ENCODE assay signal across 8 cellular contexts in genomic region chr12:6493580-6494350, GRCh38. TPM values are rescaled to one million over a fixed set of nuclear protein-coding genes. Genes with fewer than 3 reads are reported as not detected.
DNase-seq lines count a peak whose midpoint lies in the region; ATAC-seq and TF ChIP-seq lines count a peak whose summit lies in the region.

A gene with protein sequence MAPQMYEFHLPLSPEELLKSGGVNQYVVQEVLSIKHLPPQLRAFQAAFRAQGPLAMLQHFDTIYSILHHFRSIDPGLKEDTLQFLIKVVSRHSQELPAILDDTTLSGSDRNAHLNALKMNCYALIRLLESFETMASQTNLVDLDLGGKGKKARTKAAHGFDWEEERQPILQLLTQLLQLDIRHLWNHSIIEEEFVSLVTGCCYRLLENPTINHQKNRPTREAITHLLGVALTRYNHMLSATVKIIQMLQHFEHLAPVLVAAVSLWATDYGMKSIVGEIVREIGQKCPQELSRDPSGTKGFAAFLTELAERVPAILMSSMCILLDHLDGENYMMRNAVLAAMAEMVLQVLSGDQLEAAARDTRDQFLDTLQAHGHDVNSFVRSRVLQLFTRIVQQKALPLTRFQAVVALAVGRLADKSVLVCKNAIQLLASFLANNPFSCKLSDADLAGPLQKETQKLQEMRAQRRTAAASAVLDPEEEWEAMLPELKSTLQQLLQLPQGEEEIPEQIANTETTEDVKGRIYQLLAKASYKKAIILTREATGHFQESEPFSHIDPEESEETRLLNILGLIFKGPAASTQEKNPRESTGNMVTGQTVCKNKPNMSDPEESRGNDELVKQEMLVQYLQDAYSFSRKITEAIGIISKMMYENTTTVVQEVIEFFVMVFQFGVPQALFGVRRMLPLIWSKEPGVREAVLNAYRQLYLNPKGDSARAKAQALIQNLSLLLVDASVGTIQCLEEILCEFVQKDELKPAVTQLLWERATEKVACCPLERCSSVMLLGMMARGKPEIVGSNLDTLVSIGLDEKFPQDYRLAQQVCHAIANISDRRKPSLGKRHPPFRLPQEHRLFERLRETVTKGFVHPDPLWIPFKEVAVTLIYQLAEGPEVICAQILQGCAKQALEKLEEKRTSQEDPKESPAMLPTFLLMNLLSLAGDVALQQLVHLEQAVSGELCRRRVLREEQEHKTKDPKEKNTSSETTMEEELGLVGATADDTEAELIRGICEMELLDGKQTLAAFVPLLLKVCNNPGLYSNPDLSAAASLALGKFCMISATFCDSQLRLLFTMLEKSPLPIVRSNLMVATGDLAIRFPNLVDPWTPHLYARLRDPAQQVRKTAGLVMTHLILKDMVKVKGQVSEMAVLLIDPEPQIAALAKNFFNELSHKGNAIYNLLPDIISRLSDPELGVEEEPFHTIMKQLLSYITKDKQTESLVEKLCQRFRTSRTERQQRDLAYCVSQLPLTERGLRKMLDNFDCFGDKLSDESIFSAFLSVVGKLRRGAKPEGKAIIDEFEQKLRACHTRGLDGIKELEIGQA (N-terminal part only) (plus strand): TSS chr12:6494102. CDS start chr12:6495099, 997 bp downstream.

- peak in 1 of 2 donors; percentile 70 for TF ChIP-seq CTCF in left lung (IDR thresholded peaks at IDR 0.05)

- intact Hi-C loops in left lung (cut with DNase I): no loop called here

- H3K9me3 ChIP-seq in left lung: no peaks in the 10 kb centered on the region

- peaks cover 0 to 23% of the 10 kb centered on the region in 2 donors for H3K36me3 ChIP-seq in left lung

- peak; percentile 69 to 96 (median 92) for DNase-seq in C1 segment of cervical spinal cord (lab: John Stamatoyannopoulos, UW)
- DNase-seq in NCI-H69 (lab: John Stamatoyannopoulos, UW): peak; percentile 99
- DNase-seq in activated CD4-positive, alpha-beta T cell treated with anti-CD3 and anti-CD28 coated beads, Interleukin-2, amount 50 U/mL, for 1 hour: peak; percentile 93
- peak; percentile 97 for DNase-seq in dedifferentiated amniotic fluid mesenchymal stem cell (ENCODE audit: extremely low spot score)
- DNase-seq in left lung: peak; percentile 96
- DNase-seq in stimulated activated CD4-positive, alpha-beta T cell treated with anti-CD3 and anti-CD28 coated beads, Interleukin-2, amount 100 ng/mL, for 48 hours: peak; percentile 90 to 92

- no peaks in the 10 kb centered on the region for H3K27me3 ChIP-seq in left lung

- H3K4me3 ChIP-seq in left lung: peak within 1 kb of the TSS; percentile 61 to 68

- peak; percentile 83 for ATAC-seq in GM19328 (IDR thresholded peaks at IDR 0.05; ENCODE audit: unreplicated experiment)
- peak; percentile 91 for ATAC-seq in HG03520 (IDR thresholded peaks at IDR 0.05; ENCODE audit: unreplicated experiment)
- ATAC-seq in left lung: peak; percentile 97

- H3K4me1 ChIP-seq in left lung: peaks cover 10 to 29% of the 10 kb centered on the region in 2 donors

- H3K27ac ChIP-seq in left lung: peak within 1 kb of the TSS; percentile 95

RNA-seq across cellular contexts. Expression of the gene that starts here (rescaled TPM):
- total RNA-seq in left lung: 10 to 100 TPM; 23.1 to 29.4 TPM

Comparison
In these comparisons a context has a peak if more than half of its experiments do, and no peak if none do; other contexts are left out.
1. Peak in every context shown above with its lines: DNase-seq, ATAC-seq, H3K4me3 ChIP-seq and H3K27ac ChIP-seq.